2 cellular contexts compared by ENCODE assay signal in the genomic region with DNA sequence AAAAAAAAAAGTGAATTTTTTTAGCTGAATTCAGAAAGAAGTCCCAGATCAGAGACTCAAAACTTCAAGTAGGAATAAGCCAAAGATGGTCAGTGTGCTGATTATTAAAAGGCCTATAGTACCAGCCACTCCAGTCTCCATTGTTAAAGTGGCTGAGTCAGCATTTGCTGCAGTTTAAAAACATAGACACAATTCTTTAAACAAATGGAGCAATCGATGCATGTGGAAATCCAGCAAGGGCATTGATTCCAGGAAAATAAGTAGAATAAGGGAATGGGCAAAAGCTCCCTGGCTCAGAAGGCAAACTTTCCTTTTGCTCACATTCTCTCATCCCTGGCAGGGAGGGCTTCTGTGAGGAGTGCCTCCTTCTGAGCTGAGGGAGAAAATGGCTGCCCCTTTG.
TF ChIP-seq lines count a peak whose summit lies in the region.

No MANE protein-coding gene starts in this region.

TF ChIP-seq in HepG2, 621 proteins besides CTCF, POLR2A, EP300 and RAD21 (continued from another document):
- TF ChIP-seq ZBTB26 (CRISPR knock-in tag; IDR thresholded peaks at IDR 0.05; ENCODE audit: borderline replicate concordance): no peak

TF ChIP-seq in K562, 482 proteins besides CTCF, POLR2A, EP300 and RAD21 (continued from another document):
- TF ChIP-seq ETV5 (CRISPR knock-in tag; IDR thresholded peaks at IDR 0.05; ENCODE audit: low read depth) (no peak), NR2F6 (CRISPR knock-in tag; IDR thresholded peaks at IDR 0.05) (no peak), MEIS2 (IDR thresholded peaks at IDR 0.05; ENCODE audit: partially characterized antibody) (no peak), RHOXF2B (CRISPR knock-in tag; conservative IDR thresholded peaks at IDR 0.05) (no peak), NFIX (CRISPR knock-in tag; IDR thresholded peaks at IDR 0.05; ENCODE audit: low read depth) (no peak), ZBTB11 (CRISPR knock-in tag; IDR thresholded peaks at IDR 0.05) (no peak), C11orf30 (IDR thresholded peaks at IDR 0.05; ENCODE audit: low read depth) (peak; percentile 52), MEF2A (IDR thresholded peaks at IDR 0.05; ENCODE audit: control insufficient read depth, low read depth, low read length) (no peak), ZNF316 (IDR thresholded peaks at IDR 0.05) (peak; percentile 24; the same call in 1 of the 2 replicates), ZNF140 (CRISPR knock-in tag; IDR thresholded peaks at IDR 0.05) (no peak), ZKSCAN1 (IDR thresholded peaks at IDR 0.05; ENCODE audit: low read depth, low read length) (no peak), MAFF (IDR thresholded peaks at IDR 0.05; ENCODE audit: low read length) (peak; percentile 83), MAFK (IDR thresholded peaks at IDR 0.05; ENCODE audit: low read length) (peak; percentile 80), FOXA3 (CRISPR knock-in tag; conservative IDR thresholded peaks at IDR 0.05 in 1 of 2, IDR thresholded peaks at IDR 0.05 in 1 of 2) (no peak), NCOA1 (IDR thresholded peaks at IDR 0.05; ENCODE audit: low read depth) (no peak), SNAPC5 (CRISPR knock-in tag; IDR thresholded peaks at IDR 0.05) (no peak), ZNF41 (CRISPR knock-in tag; conservative IDR thresholded peaks at IDR 0.05) (no peak), CEBPG (CRISPR knock-in tag; IDR thresholded peaks at IDR 0.05) (no peak), CEBPG (tag; conservative IDR thresholded peaks at IDR 0.05 in 1 of 2, IDR thresholded peaks at IDR 0.05 in 1 of 2) (no peak)
- TF ChIP-seq, protein P1, sequence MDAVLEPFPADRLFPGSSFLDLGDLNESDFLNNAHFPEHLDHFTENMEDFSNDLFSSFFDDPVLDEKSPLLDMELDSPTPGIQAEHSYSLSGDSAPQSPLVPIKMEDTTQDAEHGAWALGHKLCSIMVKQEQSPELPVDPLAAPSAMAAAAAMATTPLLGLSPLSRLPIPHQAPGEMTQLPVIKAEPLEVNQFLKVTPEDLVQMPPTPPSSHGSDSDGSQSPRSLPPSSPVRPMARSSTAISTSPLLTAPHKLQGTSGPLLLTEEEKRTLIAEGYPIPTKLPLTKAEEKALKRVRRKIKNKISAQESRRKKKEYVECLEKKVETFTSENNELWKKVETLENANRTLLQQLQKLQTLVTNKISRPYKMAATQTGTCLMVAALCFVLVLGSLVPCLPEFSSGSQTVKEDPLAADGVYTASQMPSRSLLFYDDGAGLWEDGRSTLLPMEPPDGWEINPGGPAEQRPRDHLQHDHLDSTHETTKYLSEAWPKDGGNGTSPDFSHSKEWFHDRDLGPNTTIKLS (IDR thresholded peaks at IDR 0.05; ENCODE audit: borderline replicate concordance, low read depth): no peak
- TF ChIP-seq, protein P2, sequence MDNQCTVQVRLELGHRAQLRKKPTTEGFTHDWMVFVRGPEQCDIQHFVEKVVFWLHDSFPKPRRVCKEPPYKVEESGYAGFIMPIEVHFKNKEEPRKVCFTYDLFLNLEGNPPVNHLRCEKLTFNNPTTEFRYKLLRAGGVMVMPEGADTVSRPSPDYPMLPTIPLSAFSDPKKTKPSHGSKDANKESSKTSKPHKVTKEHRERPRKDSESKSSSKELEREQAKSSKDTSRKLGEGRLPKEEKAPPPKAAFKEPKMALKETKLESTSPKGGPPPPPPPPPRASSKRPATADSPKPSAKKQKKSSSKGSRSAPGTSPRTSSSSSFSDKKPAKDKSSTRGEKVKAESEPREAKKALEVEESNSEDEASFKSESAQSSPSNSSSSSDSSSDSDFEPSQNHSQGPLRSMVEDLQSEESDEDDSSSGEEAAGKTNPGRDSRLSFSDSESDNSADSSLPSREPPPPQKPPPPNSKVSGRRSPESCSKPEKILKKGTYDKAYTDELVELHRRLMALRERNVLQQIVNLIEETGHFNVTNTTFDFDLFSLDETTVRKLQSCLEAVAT (IDR thresholded peaks at IDR 0.05): no peak
- TF ChIP-seq, protein P3, sequence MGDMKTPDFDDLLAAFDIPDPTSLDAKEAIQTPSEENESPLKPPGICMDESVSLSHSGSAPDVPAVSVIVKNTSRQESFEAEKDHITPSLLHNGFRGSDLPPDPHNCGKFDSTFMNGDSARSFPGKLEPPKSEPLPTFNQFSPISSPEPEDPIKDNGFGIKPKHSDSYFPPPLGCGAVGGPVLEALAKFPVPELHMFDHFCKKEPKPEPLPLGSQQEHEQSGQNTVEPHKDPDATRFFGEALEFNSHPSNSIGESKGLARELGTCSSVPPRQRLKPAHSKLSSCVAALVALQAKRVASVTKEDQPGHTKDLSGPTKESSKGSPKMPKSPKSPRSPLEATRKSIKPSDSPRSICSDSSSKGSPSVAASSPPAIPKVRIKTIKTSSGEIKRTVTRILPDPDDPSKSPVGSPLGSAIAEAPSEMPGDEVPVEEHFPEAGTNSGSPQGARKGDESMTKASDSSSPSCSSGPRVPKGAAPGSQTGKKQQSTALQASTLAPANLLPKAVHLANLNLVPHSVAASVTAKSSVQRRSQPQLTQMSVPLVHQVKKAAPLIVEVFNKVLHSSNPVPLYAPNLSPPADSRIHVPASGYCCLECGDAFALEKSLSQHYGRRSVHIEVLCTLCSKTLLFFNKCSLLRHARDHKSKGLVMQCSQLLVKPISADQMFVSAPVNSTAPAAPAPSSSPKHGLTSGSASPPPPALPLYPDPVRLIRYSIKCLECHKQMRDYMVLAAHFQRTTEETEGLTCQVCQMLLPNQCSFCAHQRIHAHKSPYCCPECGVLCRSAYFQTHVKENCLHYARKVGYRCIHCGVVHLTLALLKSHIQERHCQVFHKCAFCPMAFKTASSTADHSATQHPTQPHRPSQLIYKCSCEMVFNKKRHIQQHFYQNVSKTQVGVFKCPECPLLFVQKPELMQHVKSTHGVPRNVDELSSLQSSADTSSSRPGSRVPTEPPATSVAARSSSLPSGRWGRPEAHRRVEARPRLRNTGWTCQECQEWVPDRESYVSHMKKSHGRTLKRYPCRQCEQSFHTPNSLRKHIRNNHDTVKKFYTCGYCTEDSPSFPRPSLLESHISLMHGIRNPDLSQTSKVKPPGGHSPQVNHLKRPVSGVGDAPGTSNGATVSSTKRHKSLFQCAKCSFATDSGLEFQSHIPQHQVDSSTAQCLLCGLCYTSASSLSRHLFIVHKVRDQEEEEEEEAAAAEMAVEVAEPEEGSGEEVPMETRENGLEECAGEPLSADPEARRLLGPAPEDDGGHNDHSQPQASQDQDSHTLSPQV (IDR thresholded peaks at IDR 0.05): no peak
TF ChIP-seq in K562: peak in this region for 5.
